In genomic region chr15:92623435-92623834, GRCh38 we compare ENCODE assay signal across 10 cellular contexts. TPM values are rescaled to one million over a fixed set of nuclear protein-coding genes. Genes with fewer than 3 reads are reported as not detected.
A peak's percentile ranks its signal among the peaks of the same experiment; 100 is the strongest.
DNase-seq lines count a peak whose midpoint lies in the region; ATAC-seq lines count a peak whose summit lies in the region.
"Had no signal": no experiment of that assay in that cellular context is flagged by ENCODE, and none has a peak within 500 bp of the region (broad histone marks: within the 10 kb centered on the region; RNA-seq: fewer than 3 reads in every experiment).

No MANE protein-coding gene starts in this region.

- ATAC-seq in GM21360 (IDR thresholded peaks at IDR 0.05; ENCODE audit: unreplicated experiment) = no peak
- ATAC-seq in HG02938 (IDR thresholded peaks at IDR 0.05; ENCODE audit: unreplicated experiment) = no peak
- ATAC-seq: activated T-cell treated with anti-CD3 and anti-CD28 coated beads, Interleukin-2, amount 50 U/mL, for 4 hours had no signal

- H3K4me3 ChIP-seq in BLaER1 = no peak overlapping the region
- H3K4me3 ChIP-seq in SJCRH30 = peak overlapping the region; percentile 45
- H3K4me3 ChIP-seq: breast epithelium had no signal

- no peaks in the 10 kb centered on the region for H4K20me1 ChIP-seq in BLaER1

- H3K36me3 ChIP-seq in BLaER1 (no peaks in the 10 kb centered on the region), SJCRH30 (no peaks in the 10 kb centered on the region)
- H3K36me3 ChIP-seq: breast epithelium had no signal

- peak overlapping the region; percentile 73 for H3K4me2 ChIP-seq in BLaER1

- DNase-seq in NCI-H1417 treated with DMSO at 0.1 percent for 48 hours (lab: John Stamatoyannopoulos, UW) (peak; percentile 30), SJCRH30 (peak; percentile 99 to 100), myocyte (ENCODE audit: low read depth) (peak; percentile 98), HUDEP-2 (lab: John Stamatoyannopoulos, UW; ENCODE audit: unreplicated experiment in 76 of 76) (no peak), mucosa of gallbladder (ENCODE audit: low spot score) (no peak)
- DNase-seq: activated T-cell treated with anti-CD3 and anti-CD28 coated beads, Interleukin-2, amount 50 U/mL, for 4 hours had no signal

- H3K27ac ChIP-seq in BLaER1 (no peak overlapping the region), SJCRH30 (peak overlapping the region; percentile 96)

- H3K9me3 ChIP-seq in BLaER1 = peaks cover 7% of the 10 kb centered on the region; the same call in 1 of the 2 replicates
- no peaks in the 10 kb centered on the region for H3K9me3 ChIP-seq in SJCRH30 (replicated peaks)
- H3K9me3 ChIP-seq: breast epithelium had no signal

- H3K9ac ChIP-seq in BLaER1 = no peak overlapping the region

- H3K4me1 ChIP-seq in BLaER1 = peaks cover 30% of the 10 kb centered on the region
- H3K4me1 ChIP-seq in SJCRH30 = peaks cover 38% of the 10 kb centered on the region

- H3K27me3 ChIP-seq in BLaER1 (no peaks in the 10 kb centered on the region), SJCRH30 (no peaks in the 10 kb centered on the region)
- H3K27me3 ChIP-seq: breast epithelium had no signal

RNA-seq across cellular contexts. Expression of gene FAM174B, which starts 32.1 kb away (rescaled TPM):
- 8.3 and 10.9 TPM in 2 replicates for total RNA-seq in SJCRH30 (2014; rRNA removed; shearing (Covaris generic))
- total RNA-seq in myocyte = 12.5 and 16.4 TPM in 2 replicates
- 13.1 TPM for polyA plus RNA-seq in myocyte (2012)
- 34.4 TPM for total RNA-seq in mucosa of gallbladder

Comparison
In these comparisons a context has a peak if more than half of its experiments do, and no peak if none do; other contexts are left out.
1. DNase-seq: peak in NCI-H1417 treated with DMSO at 0.1 percent for 48 hours (single experiment), SJCRH30 (2 of 2) and myocyte (single experiment); none in HUDEP-2 (0 of 76) and mucosa of gallbladder (single experiment).